Comparison of ENCODE assay signal across 9 cellular contexts in the genomic region with DNA sequence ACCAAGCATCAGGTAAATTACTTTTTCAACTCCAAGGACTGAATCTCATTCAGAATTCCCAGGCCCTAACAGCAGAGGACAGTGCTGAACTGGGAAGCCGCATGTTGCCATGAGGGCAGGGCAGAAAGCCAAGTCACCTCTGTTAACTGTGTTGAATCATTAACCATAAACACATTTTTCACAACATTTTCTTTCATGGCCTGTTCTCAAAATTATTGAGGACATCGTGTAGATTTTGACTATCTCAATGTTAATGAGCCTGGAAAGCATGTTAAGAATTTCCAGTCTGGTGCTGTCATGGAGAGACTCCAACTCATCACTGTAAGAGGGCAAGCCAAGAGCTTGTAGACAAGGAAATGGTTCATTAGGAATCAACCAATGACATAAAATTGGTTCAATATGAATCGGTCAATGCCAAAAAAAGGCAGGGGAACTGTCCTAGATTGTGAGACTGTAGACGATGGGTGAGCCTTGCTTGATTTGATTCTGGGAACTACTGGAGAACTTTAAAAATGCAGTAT. TPM values are rescaled to one million over a fixed set of nuclear protein-coding genes. Genes with fewer than 3 reads are reported as not detected.
A peak's percentile ranks its signal among the peaks of the same experiment; 100 is the strongest.
DNase-seq lines count a peak whose midpoint lies in the region; ATAC-seq and TF ChIP-seq lines count a peak whose summit lies in the region.
"Had no signal": no experiment of that assay in that cellular context is flagged by ENCODE, and none has a peak within 500 bp of the region (broad histone marks: within the 10 kb centered on the region; RNA-seq: fewer than 3 reads in every experiment).

No MANE protein-coding gene starts in this region.

- WGBS in gastroesophageal sphincter (ENCODE audit: low coverage in 1 of 2), 2 donors = 42 to 56% methylated on average over 4 of the region's 4 CpGs
- 22 to 62% methylated on average over 4 of the region's 4 CpGs for WGBS in sigmoid colon, 2 donors

- DNase-seq in GM04504 (ENCODE audit: low read depth) = peak; percentile 94
- peak; percentile 37 for DNase-seq in RKO (ENCODE audit: low spot score)
- peak; percentile 71 for DNase-seq in sigmoid colon
- no peak for DNase-seq in stimulated activated CD4-positive, alpha-beta T cell treated with anti-CD3 and anti-CD28 coated beads, Interleukin-12 subunit alpha, Interleukin-12 subunit beta, amount 100 ng/mL, for 4 hours
- DNase-seq in middle frontal gyrus (ENCODE audit: extremely low spot score, low spot score) = no peak
- no peak for DNase-seq in activated naive CD4-positive, alpha-beta T cell treated with Interleukin-2 at 50 U/mL for 16 hours

- TF ChIP-seq CTCF in gastroesophageal sphincter (IDR thresholded peaks at IDR 0.05) (peak in 1 of 4 experiments; percentile 34), sigmoid colon (IDR thresholded peaks at IDR 0.05) (peak in 1 of 4 experiments; percentile 31)

- TF ChIP-seq POLR2A in gastroesophageal sphincter (IDR thresholded peaks at IDR 0.05) (no peak), sigmoid colon (IDR thresholded peaks at IDR 0.05) (no peak)

- peak overlapping the region in 1 of 4 donors; percentile 20 for H3K27ac ChIP-seq in gastroesophageal sphincter
- no peak overlapping the region for H3K27ac ChIP-seq in sigmoid colon
- H3K27ac ChIP-seq: HL-60 had no signal

- H3K9me3 ChIP-seq in gastroesophageal sphincter (no peaks in the 10 kb centered on the region), sigmoid colon (no peaks in the 10 kb centered on the region)

- H3K36me3 ChIP-seq in gastroesophageal sphincter (no peaks in the 10 kb centered on the region), sigmoid colon (no peaks in the 10 kb centered on the region)

- H3K27me3 ChIP-seq in gastroesophageal sphincter (no peaks in the 10 kb centered on the region), sigmoid colon (no peaks in the 10 kb centered on the region)

- TF ChIP-seq EP300 in gastroesophageal sphincter (IDR thresholded peaks at IDR 0.05) (no peak), sigmoid colon (IDR thresholded peaks at IDR 0.05) (no peak)

- H3K4me3 ChIP-seq in gastroesophageal sphincter = no peak overlapping the region
- H3K4me3 ChIP-seq in sigmoid colon = no peak overlapping the region

- ATAC-seq in gastroesophageal sphincter (peak; percentile 50), GM21619 (IDR thresholded peaks at IDR 0.05; ENCODE audit: unreplicated experiment) (no peak)

- H3K4me1 ChIP-seq in gastroesophageal sphincter (no peaks in the 10 kb centered on the region), sigmoid colon (no peaks in the 10 kb centered on the region)

- intact Hi-C loops in sigmoid colon (cut with DNase I) = no loop called here

RNA-seq across cellular contexts. Expression of a gene that starts 33.7 kb away (rescaled TPM):
- 10 to 100 TPM; 24.9 to 57.3 (median 50.5) TPM for total RNA-seq in gastroesophageal sphincter
- total RNA-seq in sigmoid colon = 10 to 100 TPM; 36.5 to 81.0 (median 61.2) TPM
- polyA plus RNA-seq in sigmoid colon = 10 to 100 TPM; 15.3 to 22.7 (median 15.6) TPM

Comparison
In these comparisons a context has a peak if more than half of its experiments do, and no peak if none do; other contexts are left out.
1. DNase-seq: peak in GM04504 (single experiment), RKO (single experiment) and sigmoid colon (single experiment); none in stimulated activated CD4-positive, alpha-beta T cell treated with anti-CD3 and anti-CD28 coated beads, Interleukin-12 subunit alpha, Interleukin-12 subunit beta, amount 100 ng/mL, for 4 hours (single experiment), middle frontal gyrus (single experiment) and activated naive CD4-positive, alpha-beta T cell treated with Interleukin-2 at 50 U/mL for 16 hours (single experiment).